ENCODE assay signal across 9 cellular contexts in the genomic region with DNA sequence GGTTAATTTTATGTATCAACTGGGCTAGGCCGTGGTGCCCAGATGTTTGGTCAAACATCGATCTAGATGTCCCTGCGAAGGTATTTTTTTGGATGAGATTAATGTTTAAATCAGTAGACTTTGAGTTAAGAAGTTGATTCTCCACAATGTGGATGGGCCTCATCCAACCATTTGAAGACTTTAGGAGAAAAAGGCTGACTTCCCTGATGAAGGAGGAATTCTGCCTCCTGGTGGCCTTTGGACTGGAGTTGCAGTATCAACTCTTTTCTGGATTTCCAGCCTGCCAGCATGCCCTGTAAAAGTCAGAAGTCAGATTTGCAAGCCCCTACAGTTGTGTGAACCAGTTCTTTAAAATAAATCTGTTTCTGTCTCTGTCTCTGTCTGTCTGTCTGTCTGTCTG.
DNase-seq lines count a peak whose midpoint lies in the region; FAIRE-seq and TF ChIP-seq lines count a peak whose summit lies in the region.
"Had no signal": no experiment of that assay in that cellular context is flagged by ENCODE, and none has a peak within 500 bp of the region (broad histone marks: within the 10 kb centered on the region; RNA-seq: fewer than 3 reads in every experiment).

No MANE protein-coding gene starts in this region.

- no peak overlapping the region for H3K23ac ChIP-seq in H1 (ENCODE audit: insufficient read length)

- H3K4ac ChIP-seq in H1 (replicated peaks; ENCODE audit: insufficient read length, low read depth, low read length): no peak overlapping the region

- no peaks in the 10 kb centered on the region for H4K20me1 ChIP-seq in H1 (replicated peaks in 1 of 2; ENCODE audit: control insufficient read depth in 1 of 2, insufficient read depth in 2 of 2, low read length in 2 of 2)
- H4K20me1 ChIP-seq in neural progenitor cell (ENCODE audit: low read depth): no peaks in the 10 kb centered on the region

- H2BK120ac ChIP-seq in H1 (replicated peaks; ENCODE audit: low read depth, low read length): no peak overlapping the region

- no peak overlapping the region for H2BK20ac ChIP-seq in H1 (ENCODE audit: low read length)

- no peak overlapping the region for H3K56ac ChIP-seq in H1 (replicated peaks; ENCODE audit: insufficient read length, low read depth, low read length)

- H3K27ac Mint-ChIP-seq in neural progenitor cell: no peak overlapping the region
- H3K27ac Mint-ChIP-seq: naive B cell had no signal

- H4K8ac ChIP-seq in H1 (ENCODE audit: extremely low read depth, insufficient read depth, low read length): no peak overlapping the region

- DNase-seq in Daoy (ENCODE audit: low read depth): peak; percentile 47
- DNase-seq in NB4 (ENCODE audit: low read depth): peak; percentile 70
- peak in 1 of 2 experiments; percentile 56 for DNase-seq in H1 (ENCODE audit: low read depth in 1 of 2, low spot score in 2 of 2)
- peak; percentile 75 for DNase-seq in neural progenitor cell (ENCODE audit: low spot score)
- DNase-seq in stimulated activated CD4-positive, alpha-beta T cell treated with anti-CD3 and anti-CD28 coated beads, Interleukin-4, amount 100 ng/mL, for 24 hours: no peak
- DNase-seq in DMS153 treated with DMSO at 0.1 percent for 48 hours (lab: John Stamatoyannopoulos, UW; ENCODE audit: unreplicated experiment): no peak
- no peak for DNase-seq in epidermal melanocyte (ENCODE audit: insufficient read length, low spot score)
- DNase-seq in SIG-M5 (lab: John Stamatoyannopoulos, UW): no peak
- DNase-seq: naive B cell had no signal

- no peak overlapping the region for H2AK5ac ChIP-seq in H1 (ENCODE audit: low read depth, low read length)

- no peaks in the 10 kb centered on the region for H3F3A ChIP-seq in neural progenitor cell (ENCODE audit: low read depth)

- no peak for TF ChIP-seq POLR2A in NB4 (IDR thresholded peaks at IDR 0.05; ENCODE audit: extremely low read depth, insufficient read length)
- TF ChIP-seq POLR2A in H1 (IDR thresholded peaks at IDR 0.05; ENCODE audit: control extremely low read depth in 1 of 2, low read depth in 2 of 2, low read length in 2 of 2): no peak

- no peaks in the 10 kb centered on the region for H3K4me1 ChIP-seq in H1 (replicated peaks in 1 of 4; ENCODE audit: control insufficient read depth in 3 of 4, insufficient read depth in 4 of 4, low read length in 3 of 4)
- no peaks in the 10 kb centered on the region for H3K4me1 ChIP-seq in neural progenitor cell

- H3K36me3 ChIP-seq in H1 (ENCODE audit: control insufficient read depth in 2 of 4, insufficient read depth in 4 of 4, low read length in 3 of 4): no peaks in the 10 kb centered on the region
- H3K36me3 ChIP-seq in neural progenitor cell: no peaks in the 10 kb centered on the region

- H4K5ac ChIP-seq in H1 (ENCODE audit: insufficient read length, low read depth, low read length): no peak overlapping the region

- H4K91ac ChIP-seq in H1 (replicated peaks; ENCODE audit: insufficient read length, low read length): no peak overlapping the region

- H3K9me3 ChIP-seq in H1 (ENCODE audit: insufficient read depth in 2 of 2, low read depth in 1 of 2, low read length in 1 of 2) (no peaks in the 10 kb centered on the region), neural progenitor cell (ENCODE audit: low read depth) (no peaks in the 10 kb centered on the region)

- H3K79me2 ChIP-seq in H1 (ENCODE audit: control insufficient read depth in 1 of 2, insufficient read depth in 2 of 2, low read length in 2 of 2) (no peaks in the 10 kb centered on the region), neural progenitor cell (ENCODE audit: low read depth) (no peaks in the 10 kb centered on the region)

- CTCF ChIA-PET in H1 (lab: Charles Lee; ENCODE audit: partially characterized antibody): interaction anchor here (1.4 kb wide), 2 partner anchors 11 to 90 kb away, joined by 4 to 5 read pairs; no protein-coding TSS in a partner anchor

- H3K36me3 Mint-ChIP-seq in neural progenitor cell: no peaks in the 10 kb centered on the region
- H3K36me3 Mint-ChIP-seq: naive B cell had no signal

- no peaks in the 10 kb centered on the region for H3K27me3 ChIP-seq in H1 (replicated peaks in 1 of 4; ENCODE audit: control insufficient read depth in 3 of 4, extremely low read depth in 1 of 4, insufficient read depth in 3 of 4, low read length in 3 of 4)
- peaks cover 2% of the 10 kb centered on the region for H3K27me3 ChIP-seq in neural progenitor cell

- H3K79me1 ChIP-seq in H1 (ENCODE audit: low read depth, low read length): no peaks in the 10 kb centered on the region

- TF ChIP-seq CTCF in NB4 (IDR thresholded peaks at IDR 0.05; ENCODE audit: low read depth, low read length) (peak; percentile 85), H1 (IDR thresholded peaks at IDR 0.05; ENCODE audit: control extremely low read depth in 1 of 3, insufficient read depth in 1 of 3, low read depth in 1 of 3, low read length in 3 of 3) (peak; percentile 30 to 81 (median 77)), neural progenitor cell (IDR thresholded peaks at IDR 0.05) (peak; percentile 71)

- H2BK5ac ChIP-seq in H1 (ENCODE audit: low read depth, low read length): no peak overlapping the region

- no peak overlapping the region for H3K27ac ChIP-seq in H1 (ENCODE audit: low read depth, low read length)
- no peak overlapping the region for H3K27ac ChIP-seq in neural progenitor cell

- peaks cover 4% of the 10 kb centered on the region for H3K9me3 Mint-ChIP-seq in neural progenitor cell
- H3K9me3 Mint-ChIP-seq: naive B cell had no signal

- no peaks in the 10 kb centered on the region for H3K23me2 ChIP-seq in H1 (ENCODE audit: low read depth, low read length)

- H2BK15ac ChIP-seq in H1 (ENCODE audit: low read length): no peak overlapping the region

- H3K4me2 ChIP-seq in H1 (ENCODE audit: insufficient read depth in 1 of 2, low read depth in 2 of 2, low read length in 2 of 2): no peak overlapping the region
- H3K4me2 ChIP-seq in neural progenitor cell: no peak overlapping the region

- H3K4me3 ChIP-seq in NB4 (ENCODE audit: low read depth, low read length): no peak overlapping the region
- H3K4me3 ChIP-seq in H1 (ENCODE audit: extremely low read depth in 1 of 4, insufficient read depth in 2 of 4, low read depth in 3 of 4, low read length in 4 of 4): no peak overlapping the region
- H3K4me3 ChIP-seq in neural progenitor cell: no peak overlapping the region

- H3K9ac ChIP-seq in H1 (replicated peaks in 1 of 4; ENCODE audit: extremely low read depth in 1 of 4, low read depth in 3 of 4, low read length in 3 of 4) (no peak overlapping the region), neural progenitor cell (no peak overlapping the region)

- peak; percentile 81 to 88 for TF ChIP-seq RAD21 in H1 (IDR thresholded peaks at IDR 0.05 in 1 of 2, conservative IDR thresholded peaks at IDR 0.05 in 1 of 2; ENCODE audit: low read depth in 2 of 2, low read length in 2 of 2)

- H3K18ac ChIP-seq in H1 (ENCODE audit: extremely low read depth, low read length): no peak overlapping the region

- no peak overlapping the region for H2AFZ ChIP-seq in H1 (ENCODE audit: low read length)
- no peak overlapping the region for H2AFZ ChIP-seq in neural progenitor cell (replicated peaks)

- no peaks in the 10 kb centered on the region for H3K4me1 Mint-ChIP-seq in neural progenitor cell
- H3K4me1 Mint-ChIP-seq: naive B cell had no signal

- WGBS in H1 (ENCODE audit: extremely low coverage in 1 of 2, insufficient coverage in 1 of 2, insufficient read length in 1 of 2, insufficient replicate concordance in 2 of 2, low coverage in 1 of 2, low lambda C conversion rate in 2 of 2, missing lambda C conversion rate in 1 of 2), 2 experiments: 60% methylated on average over 3 of the region's 3 CpGs; no CpG with 5 or more reads in 1 of the 2 experiments

- FAIRE-seq in H1 (lab: Jason Lieb, UNC): peak; percentile 97

- TF ChIP-seq EP300 in H1 (IDR thresholded peaks at IDR 0.05; ENCODE audit: borderline replicate concordance in 1 of 2, low read depth in 2 of 2, low read length in 2 of 2): no peak

- POLR2A ChIA-PET in H1 (lab: Charles Lee; ENCODE audit: partially characterized antibody): no interaction called here

- no peak overlapping the region for H3K4me3 Mint-ChIP-seq in neural progenitor cell

- no peak overlapping the region for H3K14ac ChIP-seq in H1 (ENCODE audit: insufficient read length)

- no peaks in the 10 kb centered on the region for H3K27me3 Mint-ChIP-seq in neural progenitor cell (ENCODE audit: insufficient read depth, low read depth)
- H3K27me3 Mint-ChIP-seq: naive B cell had no signal

- no peak overlapping the region for H2BK12ac ChIP-seq in H1 (ENCODE audit: low read depth, low read length)

TF ChIP-seq in H1, 55 proteins besides CTCF, POLR2A, EP300 and RAD21:
- no peak for TF ChIP-seq SAP30 (IDR thresholded peaks at IDR 0.05; ENCODE audit: insufficient read depth, insufficient replicate concordance, low read length)
- TF ChIP-seq SIRT6 (IDR thresholded peaks at IDR 0.05; ENCODE audit: low read length): no peak
- TF ChIP-seq CTBP2 (IDR thresholded peaks at IDR 0.05; ENCODE audit: borderline replicate concordance, insufficient read depth, insufficient read length, low read length): no peak
TF ChIP-seq in H1: peak in this region for 0.

Comparison
In these comparisons a context has a peak if more than half of its experiments do, and no peak if none do; other contexts are left out.
1. DNase-seq: peak in Daoy (single experiment), NB4 (single experiment) and neural progenitor cell (single experiment); none in stimulated activated CD4-positive, alpha-beta T cell treated with anti-CD3 and anti-CD28 coated beads, Interleukin-4, amount 100 ng/mL, for 24 hours (single experiment), DMS153 treated with DMSO at 0.1 percent for 48 hours (single experiment), epidermal melanocyte (single experiment) and SIG-M5 (single experiment).
2. Peak in every context shown above with its lines, with median percentiles within 50 percentile points of each other: CTCF ChIP-seq.